Comparison of ENCODE assay signal across 15 cellular contexts in the genomic region with DNA sequence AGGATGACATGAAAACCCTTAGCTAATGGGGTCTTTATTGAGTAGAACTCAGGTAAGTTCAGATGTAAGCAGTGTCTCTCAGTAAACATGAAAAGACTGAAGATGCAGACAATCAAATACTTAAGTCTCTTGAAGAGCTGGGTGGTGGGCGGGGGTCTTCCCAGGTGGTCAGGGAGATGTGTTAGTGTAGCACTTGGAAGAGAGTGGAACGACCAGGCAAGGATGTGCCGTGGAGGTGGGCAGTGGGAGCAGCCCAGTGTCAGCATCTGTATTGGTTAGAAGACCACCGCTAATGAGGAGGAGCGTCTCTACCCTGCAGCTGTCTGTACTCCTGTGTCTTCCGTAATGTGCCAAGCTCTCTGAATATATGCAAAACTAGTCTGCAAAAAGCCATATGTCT.
"Had no signal": no experiment of that assay in that cellular context is flagged by ENCODE, and none has a peak within 500 bp of the region (broad histone marks: within the 10 kb centered on the region; RNA-seq: fewer than 3 reads in every experiment).

No MANE protein-coding gene starts in this region.

- H3K27me3 ChIP-seq: right atrium auricular region had no signal

- DNase-seq: activated CD4-positive, alpha-beta T cell treated with anti-CD3 and anti-CD28 coated beads, Interleukin-2, amount 10 ng/mL, durations not matched to agents 24 days and 14 days; activated naive CD4-positive, alpha-beta T cell treated with anti-CD3 and anti-CD28 coated beads, Interleukin-2, amount 10 ng/mL, durations not matched to agents 7 days and 5 days; activated T-cell treated with anti-CD3 and anti-CD28 coated beads for 4 hours; central memory CD4-positive, alpha-beta T cell; hippocampal formation; midbrain; spleen; stimulated activated CD4-positive, alpha-beta T cell treated with anti-CD3 and anti-CD28 coated beads, Interleukin-1b, Interleukin-23, amount 100 ng/mL, for 48 hours; T-cell; WERI-Rb-1 had no signal

- H3K9me3 ChIP-seq: neutrophil, right atrium auricular region, spleen had no signal

- H3K27ac ChIP-seq: neutrophil, right atrium auricular region, SK-N-MC, WERI-Rb-1 had no signal

- ATAC-seq: esophagus mucosa; stimulated activated memory B cell treated with anti-CD40 and anti-IgM and Interleukin-4, amounts not matched to agents 10 μg/mL and 1 μg/mL and 100 μg/mL, for 72 hours; T-cell had no signal

- H3K4me3 ChIP-seq: right atrium auricular region, SK-N-MC had no signal

- H3K36me3 ChIP-seq: neutrophil, WERI-Rb-1 had no signal
